In the genomic region with DNA sequence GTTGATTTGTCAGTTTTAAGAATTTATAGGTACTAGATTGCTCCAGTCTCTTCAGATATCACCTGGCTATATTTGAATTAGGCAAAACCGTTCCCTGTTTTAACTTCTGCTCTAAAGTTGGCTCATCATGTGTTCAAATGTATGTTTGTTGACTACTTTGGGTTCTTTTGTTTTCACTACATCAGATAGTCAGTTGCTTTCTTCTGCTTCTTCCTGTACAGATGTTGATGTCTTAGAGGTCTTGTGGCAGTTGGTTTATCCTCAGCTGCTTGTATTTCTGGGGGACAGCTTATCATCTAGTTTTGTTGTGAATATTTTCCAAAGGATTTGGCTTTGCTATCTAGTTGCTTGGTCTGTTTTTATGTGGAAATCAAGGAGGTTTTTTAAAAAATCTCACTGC, we compare ENCODE assay signal across 28 cellular contexts. TPM values are rescaled to one million over a fixed set of nuclear protein-coding genes. Genes with fewer than 3 reads are reported as not detected.
DNase-seq lines count a peak whose midpoint lies in the region; ATAC-seq, FAIRE-seq and TF ChIP-seq lines count a peak whose summit lies in the region.
"Had no signal": no experiment of that assay in that cellular context is flagged by ENCODE, and none has a peak within 500 bp of the region (broad histone marks: within the 10 kb centered on the region; RNA-seq: fewer than 3 reads in every experiment).

No MANE protein-coding gene starts in this region.

- DNase-seq in natural killer cell (no peak), K562 (ENCODE audit: extremely low read depth in 1 of 4, low spot score in 3 of 4) (no peak), ACHN (no peak), middle frontal gyrus (ENCODE audit: extremely low spot score, low spot score) (no peak), GM19239 (ENCODE audit: insufficient read length, low spot score) (no peak)
- DNase-seq in natural killer cell treated with Interleukin-12 subunit alpha and Interleukin-12 subunit beta and Interleukin-15 and Interleukin-18, amount 100 ng/mL, for 72 hours (ENCODE audit: low spot score) = no peak
- DNase-seq: 8988T; CD4-positive, alpha-beta T cell; COR-L47; DMS53; GDM1; IMR-90; Kasumi-1; MG63; NCI-H1048; NCI-H1417; NCI-H1694; NCI-H2029 treated with DMSO at 0.1 percent for 48 hours; NCI-H2227 treated with DMSO at 0.1 percent for 48 hours; NCI-H526 treated with DMSO at 0.1 percent for 48 hours; PC-3 had no signal

- H3K27ac Mint-ChIP-seq in natural killer cell = peak overlapping the region; percentile 62 to 82
- no peak overlapping the region for H3K27ac Mint-ChIP-seq in natural killer cell treated with Interleukin-12 subunit alpha and Interleukin-12 subunit beta and Interleukin-15 and Interleukin-18, amount 100 ng/mL, for 72 hours
- H3K27ac Mint-ChIP-seq: CD4-positive, alpha-beta T cell had no signal

- CTCF ChIA-PET in K562 (lab: Yijun Ruan, JAX; ENCODE audit: low intra/inter-chr PET ratio) = no interaction called here

- in situ Hi-C loops in K562 (cut with MboI) = no loop called here
- in situ Hi-C loops in ACHN (cut with HindIII; ENCODE audit: low pct_ligation_motif_present, low pct_unique_long_range_greater_than_20kb, low sequenced_read_pairs) = no loop called here

- TF ChIP-seq CTCF in natural killer cell (IDR thresholded peaks at IDR 0.05) (no peak), Loucy (conservative IDR thresholded peaks at IDR 0.05; ENCODE audit: low read length) (no peak), K562 (IDR thresholded peaks at IDR 0.05 in 2 of 3, conservative IDR thresholded peaks at IDR 0.05 in 1 of 3; ENCODE audit: insufficient read depth in 2 of 3, low read depth in 1 of 3, low read length in 3 of 3) (no peak)

- no TSS peak for BruUV-seq in K562 (replicated peaks; lab: Mats Ljungman, UMichigan)

- H3K4me2 ChIP-seq in Loucy (ENCODE audit: low read depth, low read length, poor library complexity, severe bottlenecking) (peak overlapping the region; percentile 67), K562 (ENCODE audit: insufficient read depth, low read length) (no peak overlapping the region)

- ATAC-seq in natural killer cell (no peak), K562 (no peak), GM18868 (IDR thresholded peaks at IDR 0.05; ENCODE audit: unreplicated experiment) (no peak)
- ATAC-seq in natural killer cell treated with Interleukin-12 subunit alpha and Interleukin-12 subunit beta and Interleukin-15 and Interleukin-18, amount 100 ng/mL, for 72 hours = no peak
- ATAC-seq: GM12878, PC-3, Right ventricle myocardium inferior had no signal

- H3K4me1 Mint-ChIP-seq in natural killer cell = peaks cover 59 to 60% of the 10 kb centered on the region in 2 donors
- H3K4me1 Mint-ChIP-seq in natural killer cell treated with Interleukin-12 subunit alpha and Interleukin-12 subunit beta and Interleukin-15 and Interleukin-18, amount 100 ng/mL, for 72 hours (ENCODE audit: low read depth in 2 of 2) = peaks cover 29 to 34% of the 10 kb centered on the region in 2 donors

- H3K27ac ChIP-seq in K562 (ENCODE audit: extremely low read depth, low read depth, low read length) = no peak overlapping the region
- H3K27ac ChIP-seq: BLaER1 treated with 17β-estradiol and CSF1 and Interleukin-3, amounts not matched to agents 10 nM and 100 nM; SJSA1 had no signal

- intact Hi-C loops in natural killer cell (cut with micrococcal nuclease) = no loop called here
- intact Hi-C loops in K562 (cut with micrococcal nuclease) = no loop called here

- H3K27me3 Mint-ChIP-seq in natural killer cell (ENCODE audit: low read depth in 2 of 2) = no peaks in the 10 kb centered on the region
- H3K27me3 Mint-ChIP-seq in natural killer cell treated with Interleukin-12 subunit alpha and Interleukin-12 subunit beta and Interleukin-15 and Interleukin-18, amount 100 ng/mL, for 72 hours = no peaks in the 10 kb centered on the region
- H3K27me3 Mint-ChIP-seq: CD4-positive, alpha-beta T cell had no signal

- H3K9me3 Mint-ChIP-seq in natural killer cell = no peaks in the 10 kb centered on the region
- no peaks in the 10 kb centered on the region for H3K9me3 Mint-ChIP-seq in natural killer cell treated with Interleukin-12 subunit alpha and Interleukin-12 subunit beta and Interleukin-15 and Interleukin-18, amount 100 ng/mL, for 72 hours
- H3K9me3 Mint-ChIP-seq: CD4-positive, alpha-beta T cell had no signal

- no peaks in the 10 kb centered on the region for H3K9me3 ChIP-seq in Loucy (ENCODE audit: insufficient read depth, low read depth, low read length)
- H3K9me3 ChIP-seq in K562 (replicated peaks; ENCODE audit: control insufficient read depth, insufficient read depth, low read depth, low read length) = no peaks in the 10 kb centered on the region
- H3K9me3 ChIP-seq: MG63, SJSA1 had no signal

- no peak overlapping the region; the same call in 1 of the 2 replicates for H2AFZ ChIP-seq in Loucy (ENCODE audit: low read length)
- H2AFZ ChIP-seq in K562 (ENCODE audit: low read depth, low read length) = no peak overlapping the region

- peak; percentile 11 for FAIRE-seq in K562 (lab: Jason Lieb, UNC)
- FAIRE-seq in GM19239 (lab: Jason Lieb, UNC) = no peak
- FAIRE-seq: GM12878, H54 had no signal

- peak overlapping the region; percentile 54 for H3K9ac ChIP-seq in Loucy (ENCODE audit: low read depth, low read length, poor library complexity, severe bottlenecking)
- H3K9ac ChIP-seq in K562 (ENCODE audit: insufficient read depth in 1 of 2, low read depth in 2 of 2, low read length in 2 of 2) = no peak overlapping the region
- H3K9ac ChIP-seq: BLaER1 treated with 17β-estradiol and CSF1 and Interleukin-3, amounts not matched to agents 10 nM and 100 nM had no signal

- POLR2A ChIA-PET in K562 (lab: Yijun Ruan, JAX) = no interaction called here

- H3K79me2 ChIP-seq in Loucy (ENCODE audit: insufficient read depth, low read length) (no peaks in the 10 kb centered on the region; the same call in 1 of the 2 replicates), K562 (ENCODE audit: control insufficient read depth, insufficient read depth, low read length) (no peaks in the 10 kb centered on the region)

- peak overlapping the region; percentile 39 for H3K4me3 Mint-ChIP-seq in natural killer cell
- no peak overlapping the region for H3K4me3 Mint-ChIP-seq in natural killer cell treated with Interleukin-12 subunit alpha and Interleukin-12 subunit beta and Interleukin-15 and Interleukin-18, amount 100 ng/mL, for 72 hours
- H3K4me3 Mint-ChIP-seq: CD4-positive, alpha-beta T cell had no signal

- H3K9me2 ChIP-seq in Loucy (replicated peaks; ENCODE audit: low read depth, low read length) = no peaks in the 10 kb centered on the region

- TF ChIP-seq EP300 in K562 (IDR thresholded peaks at IDR 0.05; ENCODE audit: low read length) = no peak

- TF ChIP-seq RAD21 in K562 (CRISPR knock-in tag; conservative IDR thresholded peaks at IDR 0.05 in 1 of 2, IDR thresholded peaks at IDR 0.05 in 1 of 2) = no peak

- H3K9me1 ChIP-seq in K562 (ENCODE audit: control insufficient read depth, insufficient read depth, low read length) = no peaks in the 10 kb centered on the region

- H3K4me3 ChIP-seq in Loucy (ENCODE audit: low read length, poor library complexity, severe bottlenecking) (peak overlapping the region; percentile 37), K562 (no peak overlapping the region)
- H3K4me3 ChIP-seq: BLaER1 treated with 17β-estradiol and CSF1 and Interleukin-3, amounts not matched to agents 10 nM and 100 nM; GM12878; MG63; SJSA1 had no signal

- peaks cover 4% of the 10 kb centered on the region for H3F3A ChIP-seq in Loucy (ENCODE audit: low read depth)

- WGBS in K562 (ENCODE audit: insufficient coverage, low coverage, missing lambda C conversion rate) = 13% methylated on average over 1 of the region's 1 CpG

- H3K4me1 ChIP-seq in Loucy (ENCODE audit: insufficient read depth, low read length, poor library complexity, severe bottlenecking) (peaks cover 63% of the 10 kb centered on the region), K562 (replicated peaks in 1 of 2; ENCODE audit: control insufficient read depth in 2 of 2, insufficient read depth in 2 of 2, low read length in 2 of 2) (peaks cover 0 to 14% of the 10 kb centered on the region in 2 experiments; a peak in 3 of 5 replicates)
- H3K4me1 ChIP-seq: SJSA1 had no signal

- peaks cover 5% of the 10 kb centered on the region for H3K36me3 Mint-ChIP-seq in natural killer cell
- no peaks in the 10 kb centered on the region for H3K36me3 Mint-ChIP-seq in natural killer cell treated with Interleukin-12 subunit alpha and Interleukin-12 subunit beta and Interleukin-15 and Interleukin-18, amount 100 ng/mL, for 72 hours

- no peaks in the 10 kb centered on the region for H4K20me1 ChIP-seq in Loucy (ENCODE audit: insufficient read depth, low read length, poor library complexity, severe bottlenecking)
- no peaks in the 10 kb centered on the region for H4K20me1 ChIP-seq in K562 (replicated peaks; ENCODE audit: control insufficient read depth, insufficient read depth, low read length)
- H4K20me1 ChIP-seq: BLaER1 treated with 17β-estradiol and CSF1 and Interleukin-3, amounts not matched to agents 10 nM and 100 nM had no signal

- no peak for TF ChIP-seq POLR2A in K562 (conservative IDR thresholded peaks at IDR 0.05)

- H3K27me3 ChIP-seq in Loucy (ENCODE audit: insufficient read depth, low read length, poor library complexity, severe bottlenecking) (no peaks in the 10 kb centered on the region), K562 (ENCODE audit: control insufficient read depth in 2 of 2, insufficient read depth in 2 of 2, low read length in 2 of 2) (no peaks in the 10 kb centered on the region)
- H3K27me3 ChIP-seq: BLaER1 treated with 17β-estradiol and CSF1 and Interleukin-3, amounts not matched to agents 10 nM and 100 nM; MG63; SJSA1 had no signal

- H3K36me3 ChIP-seq in Loucy (ENCODE audit: insufficient read depth, low read length) (no peaks in the 10 kb centered on the region), K562 (ENCODE audit: control insufficient read depth, insufficient read depth, low read length) (no peaks in the 10 kb centered on the region)
- H3K36me3 ChIP-seq: SJSA1 had no signal

RNA-seq across cellular contexts. Expression of gene TBC1D19, which starts 28.0 kb away (rescaled TPM):
- total RNA-seq in natural killer cell = 10 to 100 TPM; 13.0 to 21.3 (median 16.8) TPM
- 1 to 10 TPM; 5.7 to 7.2 TPM for total RNA-seq in natural killer cell treated with Interleukin-12 subunit alpha and Interleukin-12 subunit beta and Interleukin-15 and Interleukin-18, amount 100 ng/mL, for 72 hours
- total RNA-seq in K562 (2011; cell fraction: chromatin; rRNA removed; ENCODE audit: low replicate concordance) = 8.4 and 24.8 TPM in 2 replicates
- total RNA-seq in K562 (2011; cell fraction: nucleolus; rRNA removed) = 4.7 and 5.9 TPM in 2 replicates
- total RNA-seq in K562 (2011; cell fraction: nucleoplasm; rRNA removed) = 6.4 and 7.8 TPM in 2 replicates
- total RNA-seq in K562 (2014; rRNA removed) = 2.9 and 3.6 TPM in 2 replicates
- 4.9 and 6.2 TPM in 2 replicates for total RNA-seq in K562 (2014; rRNA removed; fragmentation: Illumina TruSeq; extraction: Trizol)
- total RNA-seq in K562 (2015; rRNA removed; fragmentation: Illumina TruSeq; extraction: Trizol) = 4.9 and 5.6 TPM in 2 replicates
- total RNA-seq in K562 (2021) = 3.2 and 3.5 TPM in 2 replicates
- 3.7 and 4.7 TPM in 2 replicates for polyA plus RNA-seq in K562 (2011; rRNA removed)
- 1.1 and 2.6 TPM in 2 replicates for polyA plus RNA-seq in K562 (2011; cell fraction: cytosol; rRNA removed)
- 2.6 and 4.7 TPM in 2 replicates for polyA plus RNA-seq in K562 (2011; cell fraction: nucleus; rRNA removed)
- polyA plus RNA-seq in K562 (2012) = 1.8 and 3.9 TPM in 2 replicates
- 3.1 and 3.7 TPM in 2 replicates for polyA plus RNA-seq in K562 (2014; fragmentation: Illumina TruSeq; extraction: Trizol)
- polyA plus RNA-seq in K562 (2014; fragmentation: Nextera tagmentation; extraction: Ambion mirVana) = 1 to 10 TPM in 1 of 2 experiments, under 1 TPM in 1; 0.73 to 1.1 TPM
- polyA plus RNA-seq in K562 (2014; rRNA removed) = 2.8 and 4.7 TPM in 2 replicates
- 6.9 and 8.8 TPM in 2 replicates for polyA minus RNA-seq in K562 (2011; rRNA and poly(A)+ RNA removed)
- polyA minus RNA-seq in K562 (2011; cell fraction: cytosol; rRNA and poly(A)+ RNA removed) = 2.2 and 3.5 TPM in 2 replicates
- 8.5 and 17.3 TPM in 2 replicates for polyA minus RNA-seq in K562 (2011; cell fraction: nucleus; rRNA and poly(A)+ RNA removed)

Comparison
In these comparisons a context has a peak if more than half of its experiments do, and no peak if none do; other contexts are left out.
1. H3K27ac Mint-ChIP-seq: peak in natural killer cell (2 of 2); none in natural killer cell treated with Interleukin-12 subunit alpha and Interleukin-12 subunit beta and Interleukin-15 and Interleukin-18, amount 100 ng/mL, for 72 hours (0 of 2).